Comparison of ENCODE assay signal across 16 cellular contexts in genomic region chrX:10169180-10169579, GRCh38. TPM values are rescaled to one million over a fixed set of nuclear protein-coding genes. Genes with fewer than 3 reads are reported as not detected.
DNase-seq lines count a peak whose midpoint lies in the region; ATAC-seq and TF ChIP-seq lines count a peak whose summit lies in the region.
"Had no signal": no experiment of that assay in that cellular context is flagged by ENCODE, and none has a peak within 500 bp of the region (broad histone marks: within the 10 kb centered on the region; RNA-seq: fewer than 3 reads in every experiment).

No MANE protein-coding gene starts in this region.

- H3K4me3 ChIP-seq in mucosa of descending colon (no peak overlapping the region), SK-N-SH (ENCODE audit: low read depth in 2 of 2, low read length in 1 of 2) (no peak overlapping the region)

- in situ Hi-C loops in G401 (cut with HindIII; ENCODE audit: low sequenced_read_pairs): no loop called here

- H3K79me2 ChIP-seq in SK-N-SH (ENCODE audit: insufficient read depth): no peaks in the 10 kb centered on the region

- H3K9ac ChIP-seq in SK-N-SH: no peak overlapping the region

- TF ChIP-seq CTCF in mucosa of descending colon (IDR thresholded peaks at IDR 0.05) (no peak), SK-N-SH (IDR thresholded peaks at IDR 0.05) (no peak)

- H3K27ac ChIP-seq in SK-N-SH (ENCODE audit: low read depth in 2 of 2, low read length in 1 of 2): no peak overlapping the region
- H3K27ac ChIP-seq: HL-60 had no signal

- no peaks in the 10 kb centered on the region for H4K20me1 ChIP-seq in SK-N-SH (ENCODE audit: insufficient read depth)

- WGBS in SK-N-SH (ENCODE audit: low lambda C conversion rate): 24% methylated on average over 3 of the region's 3 CpGs

- POLR2A ChIA-PET in SK-N-SH (lab: Yijun Ruan, JAX): no interaction called here

- ATAC-seq in mucosa of descending colon (peak; percentile 58), GM21723 (IDR thresholded peaks at IDR 0.05; ENCODE audit: unreplicated experiment) (no peak)
- ATAC-seq: Right ventricle myocardium inferior had no signal

- no peak overlapping the region for H2AFZ ChIP-seq in SK-N-SH (ENCODE audit: low read depth)

- DNase-seq in G401 (ENCODE audit: low spot score): peak; percentile 2
- peak; percentile 18 for DNase-seq in amniotic epithelial cell (ENCODE audit: low read depth)
- no peak for DNase-seq in mucosa of descending colon
- peak; percentile 8 for DNase-seq in superior temporal gyrus (ENCODE audit: extremely low spot score)
- no peak for DNase-seq in SK-N-SH
- DNase-seq in kidney tubule cell (ENCODE audit: low spot score): no peak
- DNase-seq: AML-193; CD4-positive, CD25-positive, alpha-beta regulatory T cell; HFFc6; NCI-H1105; NCI-H510A; NCI-H748 treated with DMSO at 0.1 percent for 48 hours; NK-92 treated with Interleukin-12 subunit alpha and Interleukin-12 subunit beta, amount 100 ng/mL, for 24 hours had no signal

- no peak for TF ChIP-seq RAD21 in SK-N-SH (IDR thresholded peaks at IDR 0.05; ENCODE audit: low read length)

- TF ChIP-seq EP300 in SK-N-SH (IDR thresholded peaks at IDR 0.05; ENCODE audit: borderline replicate concordance in 1 of 2, low read depth in 1 of 2, low read length in 1 of 2): no peak

- no peaks in the 10 kb centered on the region for H3K9me2 ChIP-seq in SK-N-SH

- H3K36me3 ChIP-seq in mucosa of descending colon (ENCODE audit: low read depth) (no peaks in the 10 kb centered on the region), SK-N-SH (replicated peaks in 1 of 2; ENCODE audit: control insufficient read depth in 1 of 2, insufficient read depth in 2 of 2, low read length in 1 of 2) (no peaks in the 10 kb centered on the region)

- no peaks in the 10 kb centered on the region for H3K9me3 ChIP-seq in mucosa of descending colon
- H3K9me3 ChIP-seq in SK-N-SH: no peaks in the 10 kb centered on the region

- CTCF ChIA-PET in SK-N-SH (lab: Yijun Ruan, JAX): interaction anchor here (5.0 kb wide), 1 partner anchor 21 kb away, joined by 20 read pairs; no protein-coding TSS in a partner anchor

- H3K4me1 ChIP-seq in mucosa of descending colon (ENCODE audit: low read depth) (no peaks in the 10 kb centered on the region), SK-N-SH (ENCODE audit: control insufficient read depth in 1 of 2, insufficient read depth in 2 of 2, low read depth in 1 of 2, low read length in 1 of 2) (peaks cover 0 to 4% of the 10 kb centered on the region in 2 experiments; a peak in 1 of 4 replicates)

- H3K27me3 ChIP-seq in SK-N-SH (ENCODE audit: insufficient read depth): peaks cover 6% of the 10 kb centered on the region; the same call in 1 of the 2 replicates

- no peak overlapping the region for H3K4me2 ChIP-seq in SK-N-SH

- H3F3A ChIP-seq in SK-N-SH (replicated peaks; ENCODE audit: insufficient read depth): no peaks in the 10 kb centered on the region

- intact Hi-C loops in mucosa of descending colon (cut with DNase I, micrococcal nuclease): no loop called here

TF ChIP-seq in SK-N-SH, 30 proteins besides CTCF, POLR2A, EP300 and RAD21:
- TF ChIP-seq USF1 (IDR thresholded peaks at IDR 0.05; ENCODE audit: borderline replicate concordance, low read depth): no peak
- TF ChIP-seq TCF12 (IDR thresholded peaks at IDR 0.05): no peak
- TF ChIP-seq TAF1 (IDR thresholded peaks at IDR 0.05; ENCODE audit: borderline replicate concordance, low read depth, low read length): no peak
- no peak for TF ChIP-seq FOXJ3 (CRISPR knock-in tag; IDR thresholded peaks at IDR 0.05)
- no peak for TF ChIP-seq MAX (IDR thresholded peaks at IDR 0.05; ENCODE audit: low read depth)
- TF ChIP-seq RXRA (IDR thresholded peaks at IDR 0.05; ENCODE audit: borderline replicate concordance, low read depth): no peak
- TF ChIP-seq REST (IDR thresholded peaks at IDR 0.05; ENCODE audit: low read depth, low read length): no peak
- no peak for TF ChIP-seq MEF2A (IDR thresholded peaks at IDR 0.05; ENCODE audit: borderline replicate concordance, low read depth)
- no peak for TF ChIP-seq FOSL2 (IDR thresholded peaks at IDR 0.05; ENCODE audit: borderline replicate concordance, low read depth)

RNA-seq across cellular contexts. Expression of gene CLCN4, which starts 12.4 kb away (rescaled TPM):
- total RNA-seq in G401 (2014; rRNA removed; shearing (Covaris generic)): 2.6 and 3.6 TPM in 2 replicates
- total RNA-seq in mucosa of descending colon: 1 to 10 TPM in 2 of 3 donors, under 1 TPM in 1; 0.26 to 1.8 (median 1.7) TPM
- polyA plus RNA-seq in SK-N-SH (2012; rRNA removed): 1.1 and 1.5 TPM in 2 replicates
- polyA plus RNA-seq in SK-N-SH (2012; cell fraction: cytosol; rRNA removed): 0.76 and 1.2 TPM in 2 replicates
- 1.2 and 1.4 TPM in 2 replicates for polyA plus RNA-seq in SK-N-SH (2012; cell fraction: nucleus; rRNA removed)
- polyA plus RNA-seq: CD4-positive, CD25-positive, alpha-beta regulatory T cell had no signal

Comparison
In these comparisons a context has a peak if more than half of its experiments do, and no peak if none do; other contexts are left out.
1. DNase-seq: peak in G401 (single experiment), amniotic epithelial cell (single experiment) and superior temporal gyrus (single experiment); none in mucosa of descending colon (0 of 3), SK-N-SH (single experiment) and kidney tubule cell (single experiment).